Comparison of ENCODE assay signal across 16 cellular contexts in the genomic region with DNA sequence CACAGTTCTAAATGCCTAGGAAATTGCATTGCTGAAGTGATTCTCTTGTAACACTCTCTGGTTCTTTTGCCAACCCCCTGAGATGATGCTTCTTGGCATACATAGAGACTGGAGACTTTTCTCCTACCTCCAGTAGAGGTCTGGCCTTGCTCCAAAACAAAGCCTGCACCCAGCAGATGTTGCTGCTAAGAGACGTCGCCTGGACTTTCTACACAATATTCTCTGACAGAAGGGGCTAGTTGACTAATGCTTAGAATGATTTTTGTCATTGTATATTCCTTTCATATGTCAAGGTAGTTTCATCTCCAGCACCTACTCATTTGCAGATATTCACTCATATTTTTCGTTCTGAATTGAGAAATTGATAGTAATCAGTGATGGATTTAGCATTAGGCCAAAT.
A peak's percentile ranks its signal among the peaks of the same experiment; 100 is the strongest.
DNase-seq lines count a peak whose midpoint lies in the region; ATAC-seq lines count a peak whose summit lies in the region.
"Had no signal": no experiment of that assay in that cellular context is flagged by ENCODE, and none has a peak within 500 bp of the region (broad histone marks: within the 10 kb centered on the region; RNA-seq: fewer than 3 reads in every experiment).

No MANE protein-coding gene starts in this region.

- H3K4me3 ChIP-seq in skeletal muscle cell (ENCODE audit: low read depth, low read length) = no peak overlapping the region
- H3K4me3 ChIP-seq: A549, cardiac muscle cell, vagina had no signal

- ATAC-seq in GM19455 (IDR thresholded peaks at IDR 0.05; ENCODE audit: unreplicated experiment) = no peak
- ATAC-seq: A549; stimulated activated effector memory CD8-positive, alpha-beta T cell treated with anti-CD3 and anti-CD28 coated beads, Interleukin-12 subunit alpha, Interleukin-12 subunit beta, amount 100 ng/mL, for 72 hours had no signal

- DNase-seq in NCI-H82 (lab: John Stamatoyannopoulos, UW) = peak; percentile 5
- no peak for DNase-seq in NCI-H82 treated with DMSO at 0.1 percent for 48 hours (lab: John Stamatoyannopoulos, UW; ENCODE audit: unreplicated experiment)
- peak; percentile 44 for DNase-seq in NCI-H1092 (lab: John Stamatoyannopoulos, UW)
- peak; percentile 25 for DNase-seq in astrocyte of the hippocampus (ENCODE audit: low read depth, low spot score)
- peak; percentile 64 for DNase-seq in skeletal muscle cell (ENCODE audit: low read depth)
- no peak for DNase-seq in OCI-M2 (lab: John Stamatoyannopoulos, UW; ENCODE audit: unreplicated experiment)
- no peak for DNase-seq in EL
- DNase-seq: activated B cell treated with CpG ODN at 0.5 μM for 24 hours; activated T-cell treated with anti-CD3 and anti-CD28 coated beads, Interleukin-2, amount 50 U/mL, for 24 hours; erythroblast; stimulated activated CD4-positive, alpha-beta T cell treated with anti-CD3 and anti-CD28 coated beads, Interleukin-2, amount 100 ng/mL, for 24 hours had no signal

Comparison
In these comparisons a context has a peak if more than half of its experiments do, and no peak if none do; other contexts are left out.
1. DNase-seq: peak in NCI-H82 (single experiment), NCI-H1092 (single experiment), astrocyte of the hippocampus (single experiment) and skeletal muscle cell (single experiment); none in NCI-H82 treated with DMSO at 0.1 percent for 48 hours (single experiment), OCI-M2 (single experiment) and EL (single experiment).